Comparison of ENCODE assay signal across 9 cellular contexts in the genomic region with DNA sequence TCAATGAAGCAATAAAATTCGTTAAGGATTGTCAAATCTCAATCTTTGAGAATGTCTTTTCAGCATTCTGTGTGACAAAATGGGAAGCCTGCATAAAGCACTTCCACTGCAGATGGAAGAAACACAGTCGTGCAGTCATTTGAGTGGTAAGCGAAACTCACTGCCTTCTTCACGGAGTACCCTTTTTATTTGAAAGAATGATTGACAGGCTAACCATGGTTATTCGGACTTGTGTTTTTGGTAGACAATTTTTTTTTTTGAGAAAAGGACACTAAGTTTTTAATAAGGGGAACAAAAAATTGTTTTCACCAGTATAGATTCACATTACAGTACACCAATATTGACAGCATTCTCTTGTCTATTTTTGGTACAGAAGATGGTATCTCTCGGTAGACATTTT.
"Had no signal": no experiment of that assay in that cellular context is flagged by ENCODE, and none has a peak within 500 bp of the region (broad histone marks: within the 10 kb centered on the region; RNA-seq: fewer than 3 reads in every experiment).

No MANE protein-coding gene starts in this region.

- H3K4me3 ChIP-seq: GM23248, HAP-1 had no signal

- H3K9ac ChIP-seq: GM23248, KMS-11 had no signal

- DNase-seq: GM23248, GOT3, H7, IMR-90, KBM-7 had no signal

- H3K4me1 ChIP-seq: HAP-1 had no signal

- FAIRE-seq: HTR-8/SVneo had no signal

- H3K36me3 ChIP-seq: HAP-1 had no signal

- H3K4me2 ChIP-seq: KMS-11 had no signal

- H3K27ac ChIP-seq: GM23248, KMS-11 had no signal

- ATAC-seq: HCT116 had no signal

- H3K9me3 ChIP-seq: HAP-1 had no signal

- H2AFZ ChIP-seq: GM23248 had no signal
